Comparison of ENCODE assay signal across 8 cellular contexts in the genomic region with DNA sequence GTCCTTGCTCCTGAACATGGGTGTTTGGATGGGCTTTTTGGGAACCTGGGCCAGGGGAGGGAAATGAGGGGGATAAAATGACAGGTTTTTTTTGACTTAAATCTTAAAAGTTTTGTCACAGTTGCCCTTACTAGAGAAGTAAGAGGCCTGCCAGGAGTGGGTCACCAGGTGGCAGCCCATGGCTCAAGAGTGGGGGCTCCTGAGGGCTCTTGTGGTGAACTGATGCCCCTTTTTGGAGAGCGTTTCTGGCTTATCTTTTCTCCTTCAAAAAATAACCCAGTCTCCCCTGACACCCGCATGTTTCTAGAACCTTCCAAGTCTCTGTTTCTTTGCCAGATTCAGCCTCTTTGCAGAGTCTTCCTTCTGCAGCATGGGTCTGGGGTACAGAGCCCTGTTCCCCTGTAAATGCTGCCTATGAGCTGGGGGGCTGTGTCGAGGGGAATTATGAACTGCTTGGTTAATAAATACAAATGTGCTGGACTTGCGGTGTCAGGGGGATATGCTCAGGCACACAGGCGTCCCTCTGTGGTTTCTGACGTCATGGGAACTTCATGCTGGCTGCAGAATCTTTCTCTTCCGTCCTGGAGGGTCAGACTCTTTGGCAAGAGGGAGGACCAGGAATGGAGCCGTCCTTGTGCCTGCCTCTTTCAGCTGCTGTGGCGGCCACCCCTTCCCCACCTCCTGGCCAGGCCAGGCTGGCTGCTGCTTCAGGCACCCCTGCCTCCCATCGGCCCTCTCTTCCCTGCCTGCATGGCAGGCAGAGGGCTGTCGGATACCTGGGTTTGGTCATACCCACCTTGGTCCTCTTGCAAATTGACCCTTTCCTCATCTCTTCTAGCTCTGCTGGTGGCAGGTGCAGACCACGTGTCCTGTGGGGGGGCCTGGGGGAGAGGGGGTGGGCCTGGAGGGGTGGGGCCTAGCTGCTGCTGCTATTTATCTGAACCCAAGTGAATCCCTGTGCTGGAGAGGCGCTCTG. TPM values are rescaled to one million over a fixed set of nuclear protein-coding genes. Genes with fewer than 3 reads are reported as not detected.
DNase-seq lines count a peak whose midpoint lies in the region; ATAC-seq and TF ChIP-seq lines count a peak whose summit lies in the region.

No MANE protein-coding gene starts in this region.

- TF ChIP-seq POLR2A in esophagus squamous epithelium (IDR thresholded peaks at IDR 0.05) = peak in 1 of 4 donors; percentile 26

- intact Hi-C loops in esophagus squamous epithelium (cut with DNase I) = loop anchor here (5.0 to 10.0 kb wide), 2 partner anchors 36 to 343 kb away; a partner anchor contains a TSS
- intact Hi-C loops in aorta (cut with DNase I) = loop anchor here in 1 of 2 donors (2.0 to 5.0 kb wide), 2 partner anchors 33 to 356 kb away; no protein-coding TSS in a partner anchor

- H3K9me3 ChIP-seq in esophagus squamous epithelium (no peaks in the 10 kb centered on the region), aorta (ENCODE audit: control insufficient read depth, low read length) (no peaks in the 10 kb centered on the region)

- no peaks in the 10 kb centered on the region for H3K27me3 Mint-ChIP-seq in naive B cell

- H3K27ac ChIP-seq in esophagus squamous epithelium (peak overlapping the region; percentile 97 to 99 (median 99)), aorta (ENCODE audit: low read depth in 1 of 2, low read length in 2 of 2) (peak overlapping the region; percentile 99 to 100)

- DNase-seq in GDM1 (lab: John Stamatoyannopoulos, UW) (peak; percentile 15), UCSD-AML1 (lab: John Stamatoyannopoulos, UW; ENCODE audit: unreplicated experiment) (peak; percentile 73), esophagus squamous epithelium (lab: John Stamatoyannopoulos, UW) (no peak), naive B cell (peak; percentile 48), aorta (peak in 1 of 2 donors; percentile 86), epidermal melanocyte (ENCODE audit: insufficient read length, low spot score) (no peak)

- H3K4me3 ChIP-seq in esophagus squamous epithelium (peak overlapping the region; percentile 29 to 63 (median 46)), aorta (ENCODE audit: low read length in 2 of 2) (no peak overlapping the region)

- peak overlapping the region; percentile 51 to 97 (median 92) for H3K27ac Mint-ChIP-seq in naive B cell

- H3K4me1 ChIP-seq in esophagus squamous epithelium = peaks cover 68 to 93% (median 76%) of the 10 kb centered on the region in 3 donors
- peaks cover 0 to 4% of the 10 kb centered on the region in 2 donors for H3K4me1 ChIP-seq in aorta (ENCODE audit: control insufficient read depth in 1 of 2, insufficient read depth in 2 of 2, low read length in 2 of 2)

- no peak for TF ChIP-seq CTCF in esophagus squamous epithelium (IDR thresholded peaks at IDR 0.05)

- no peaks in the 10 kb centered on the region for H3K27me3 ChIP-seq in esophagus squamous epithelium
- no peaks in the 10 kb centered on the region for H3K27me3 ChIP-seq in aorta (ENCODE audit: control insufficient read depth in 1 of 2, insufficient read depth in 2 of 2, low read length in 1 of 2)

- no peaks in the 10 kb centered on the region for H3K9me3 Mint-ChIP-seq in naive B cell

- H3K4me1 Mint-ChIP-seq in naive B cell = peaks cover 31 to 47% (median 44%) of the 10 kb centered on the region in 3 donors

- WGBS in esophagus squamous epithelium, 2 donors = 8 to 15% methylated on average over 6 to 12 of the region's 13 CpGs
- WGBS in aorta, 2 donors = 5 to 7% methylated on average over 11 to 13 of the region's 13 CpGs

- peak overlapping the region; percentile 78 to 96 (median 92) for H3K4me3 Mint-ChIP-seq in naive B cell

- ATAC-seq in HG03175 (IDR thresholded peaks at IDR 0.05; ENCODE audit: unreplicated experiment) = peak; percentile 35
- no peak for ATAC-seq in naive B cell (ENCODE audit: low read depth in 2 of 2)
- ATAC-seq in aorta (ENCODE audit: low FRiP score) = peak; percentile 13
- no peak for ATAC-seq in HG02981 (IDR thresholded peaks at IDR 0.05; ENCODE audit: unreplicated experiment)

- H3K36me3 Mint-ChIP-seq in naive B cell = no peaks in the 10 kb centered on the region

- H3K36me3 ChIP-seq in esophagus squamous epithelium (peaks cover 8 to 61% (median 22%) of the 10 kb centered on the region in 3 donors), aorta (ENCODE audit: control insufficient read depth in 1 of 2, insufficient read depth in 2 of 2, low read length in 1 of 2) (no peaks in the 10 kb centered on the region)

RNA-seq across cellular contexts. Expression of a gene that starts 30.1 kb away (rescaled TPM):
- total RNA-seq in esophagus squamous epithelium (100 to 1,000 TPM in 1 of 4 donors, 10 to 100 TPM in 3; 59.1 to 110 (median 80.6) TPM), aorta (100 to 1,000 TPM in 1 of 2 donors, 10 to 100 TPM in 1; 80.3 to 156 TPM)
- polyA plus RNA-seq in naive B cell (ENCODE audit: low read depth in 6 of 6) (10 to 100 TPM in 5 of 6 donors, 1 to 10 TPM in 1; 8.1 to 18.0 (median 13.5) TPM), aorta (10 to 100 TPM; 60.6 to 73.2 TPM)

RNA-seq across cellular contexts. Expression of a gene that starts 30.8 kb away (rescaled TPM):
- total RNA-seq in esophagus squamous epithelium (10 to 100 TPM; 25.3 to 61.5 (median 44.9) TPM), aorta (10 to 100 TPM; 42.0 to 48.4 TPM)
- polyA plus RNA-seq in naive B cell (ENCODE audit: low read depth in 6 of 6) (10 to 100 TPM in 1 of 6 donors, 1 to 10 TPM in 5; 4.5 to 11.0 (median 7.5) TPM), aorta (10 to 100 TPM; 26.8 to 51.1 TPM)

RNA-seq across cellular contexts. Expression of a gene that starts 36.7 kb away (rescaled TPM):
- total RNA-seq in esophagus squamous epithelium = 1 to 10 TPM; 6.1 to 8.7 (median 7.2) TPM
- polyA plus RNA-seq in naive B cell (ENCODE audit: low read depth in 6 of 6) = under 1 TPM in 2 of 6 donors, not detected in 4; 0.09 TPM
- total RNA-seq in aorta = 10 to 100 TPM; 28.3 to 66.9 TPM
- 10 to 100 TPM in 1 of 2 donors, 1 to 10 TPM in 1; 8.8 to 37.2 TPM for polyA plus RNA-seq in aorta

Comparison
In these comparisons a context has a peak if more than half of its experiments do, and no peak if none do; other contexts are left out.
1. DNase-seq: peak in GDM1 (single experiment), UCSD-AML1 (single experiment) and naive B cell (single experiment); none in esophagus squamous epithelium (single experiment) and epidermal melanocyte (single experiment).
2. ATAC-seq: peak in HG03175 (single experiment) and aorta (single experiment); none in naive B cell (0 of 2) and HG02981 (single experiment).
3. H3K4me3 ChIP-seq: peak in esophagus squamous epithelium (4 of 4); none in aorta (0 of 2).